ENCODE assay signal across 26 cellular contexts in genomic region chr17:81381632-81382577, GRCh38. TPM values are rescaled to one million over a fixed set of nuclear protein-coding genes. Genes with fewer than 3 reads are reported as not detected.
DNase-seq lines count a peak whose midpoint lies in the region; ATAC-seq and TF ChIP-seq lines count a peak whose summit lies in the region.
"Had no signal": no experiment of that assay in that cellular context is flagged by ENCODE, and none has a peak within 500 bp of the region (broad histone marks: within the 10 kb centered on the region; RNA-seq: fewer than 3 reads in every experiment).

No MANE protein-coding gene starts in this region.

- H2BK20ac ChIP-seq in IMR-90 (ENCODE audit: low read depth, low read length), result no peak overlapping the region

- H4K8ac ChIP-seq in IMR-90 (ENCODE audit: low read depth in 2 of 2, low read length in 2 of 2) (no peak overlapping the region), neuronal stem cell (ENCODE audit: low read depth, low read length) (peak overlapping the region; percentile 65)

- H3K56ac ChIP-seq in IMR-90 (ENCODE audit: extremely low read depth, insufficient read depth, low read length), result no peak overlapping the region

- no peak for TF ChIP-seq CTCF in IMR-90 (conservative IDR thresholded peaks at IDR 0.05; ENCODE audit: low read depth, low read length)
- no peak for TF ChIP-seq CTCF in WTC11 (IDR thresholded peaks at IDR 0.05)
- no peak for TF ChIP-seq CTCF in osteoblast (IDR thresholded peaks at IDR 0.05; ENCODE audit: extremely low read depth, low read depth, low read length)
- TF ChIP-seq CTCF in esophagus muscularis mucosa (IDR thresholded peaks at IDR 0.05), result no peak

- H3K23ac ChIP-seq in IMR-90 (ENCODE audit: low read depth, low read length), result no peak overlapping the region
- peak overlapping the region; percentile 80 for H3K23ac ChIP-seq in neuronal stem cell (ENCODE audit: low read depth, low read length, poor library complexity)

- H3K4me1 ChIP-seq in IMR-90 (ENCODE audit: control insufficient read depth, insufficient read depth, low read length) (peaks cover 2% of the 10 kb centered on the region; the same call in 1 of the 2 replicates), neuronal stem cell (ENCODE audit: control insufficient read depth in 2 of 2, insufficient read depth in 1 of 2, low read depth in 1 of 2, low read length in 2 of 2) (peaks cover 9 to 11% of the 10 kb centered on the region in 2 donors), osteoblast (ENCODE audit: insufficient read depth, low read length) (no peaks in the 10 kb centered on the region), esophagus muscularis mucosa (peaks cover 8 to 19% (median 17%) of the 10 kb centered on the region in 4 donors)

- H3K27ac ChIP-seq in IMR-90 (ENCODE audit: insufficient read depth, low read length), result no peak overlapping the region
- H3K27ac ChIP-seq in layer of hippocampus (ENCODE audit: low read depth, low read length), result peak overlapping the region; percentile 82
- no peak overlapping the region for H3K27ac ChIP-seq in neuronal stem cell (replicated peaks; ENCODE audit: low read length)
- no peak overlapping the region for H3K27ac ChIP-seq in osteoblast (ENCODE audit: low read depth, low read length)
- H3K27ac ChIP-seq in esophagus muscularis mucosa (replicated peaks in 1 of 4), result no peak overlapping the region
- H3K27ac ChIP-seq: C4-2B, gastrocnemius medialis, lower lobe of right lung had no signal

- no peak overlapping the region for H4K5ac ChIP-seq in IMR-90 (ENCODE audit: low read depth, low read length)

- TF ChIP-seq POLR2A in IMR-90 (IDR thresholded peaks at IDR 0.05; ENCODE audit: low read depth, low read length) (no peak), esophagus muscularis mucosa (IDR thresholded peaks at IDR 0.05; ENCODE audit: low read depth) (no peak)

- DNase-seq in IMR-90 (no peak), WTC11 (ENCODE audit: low spot score) (peak; percentile 13), neuronal stem cell (ENCODE audit: low spot score) (no peak), osteoblast (ENCODE audit: insufficient read length, low spot score, missing footprints) (no peak), Kasumi-1 (lab: John Stamatoyannopoulos, UW) (no peak), esophagus muscularis mucosa (ENCODE audit: extremely low spot score) (no peak)
- DNase-seq in activated T-cell treated with anti-CD3 and anti-CD28 coated beads, Interleukin-2, amount 50 U/mL, for 4 hours, result no peak
- DNase-seq: activated CD4-positive, alpha-beta memory T cell treated with anti-CD3 and anti-CD28 coated beads for 36 hours; activated CD4-positive, CD25-positive, alpha-beta regulatory T cell; activated gamma-delta T cell; activated naive CD8-positive, alpha-beta T cell treated with anti-CD3 and anti-CD28 coated beads, Interleukin-2, amount 50 U/mL, for 24 hours; gastrocnemius medialis; GOT3; lower lobe of right lung; NCI-H1048; NCI-H1930; NCI-H82; occipital lobe; retina; SHP77; stimulated activated CD4-positive, alpha-beta T cell treated with anti-CD3 and anti-CD28 coated beads, Interleukin-2, amount 100 ng/mL, for 48 hours; stimulated activated naive CD4-positive, alpha-beta T cell; SW 1271 had no signal

- H3K36me3 Mint-ChIP-seq in WTC11, result no peaks in the 10 kb centered on the region
- no peaks in the 10 kb centered on the region for H3K36me3 Mint-ChIP-seq in activated T-cell treated with anti-CD3 and anti-CD28 coated beads, Interleukin-2, amount 50 U/mL, for 4 hours (ENCODE audit: insufficient read depth)
- H3K36me3 Mint-ChIP-seq: activated CD4-positive, alpha-beta memory T cell treated with anti-CD3 and anti-CD28 coated beads for 36 hours had no signal

- TF ChIP-seq RAD21 in IMR-90 (IDR thresholded peaks at IDR 0.05; ENCODE audit: low read length), result no peak

- H3K14ac ChIP-seq in IMR-90 (replicated peaks; ENCODE audit: low read depth, low read length), result no peak overlapping the region
- H3K14ac ChIP-seq in neuronal stem cell (ENCODE audit: low read length), result peak overlapping the region; percentile 82

- in situ Hi-C loops in IMR-90 (cut with MboI; ENCODE audit: low sequenced_read_pairs), result no loop called here

- H3K79me2 ChIP-seq in osteoblast (ENCODE audit: insufficient read depth, low read length), result no peaks in the 10 kb centered on the region

- H3K36me3 ChIP-seq in IMR-90 (ENCODE audit: control insufficient read depth, insufficient read depth, low read length), result no peaks in the 10 kb centered on the region
- peaks cover 0 to 1% of the 10 kb centered on the region in 2 donors for H3K36me3 ChIP-seq in neuronal stem cell (replicated peaks in 1 of 2; ENCODE audit: control insufficient read depth in 2 of 2, insufficient read depth in 2 of 2, low read length in 2 of 2)
- no peaks in the 10 kb centered on the region for H3K36me3 ChIP-seq in osteoblast (ENCODE audit: insufficient read depth, low read length)
- no peaks in the 10 kb centered on the region for H3K36me3 ChIP-seq in esophagus muscularis mucosa
- H3K36me3 ChIP-seq: gastrocnemius medialis, lower lobe of right lung had no signal

- H3K9me3 ChIP-seq in IMR-90 (ENCODE audit: control insufficient read depth, insufficient read depth, low read length) (no peaks in the 10 kb centered on the region), neuronal stem cell (replicated peaks in 1 of 2; ENCODE audit: control insufficient read depth in 2 of 2, insufficient read depth in 1 of 2, low read depth in 1 of 2, low read length in 2 of 2) (no peaks in the 10 kb centered on the region), osteoblast (ENCODE audit: low read depth, low read length) (no peaks in the 10 kb centered on the region), esophagus muscularis mucosa (no peaks in the 10 kb centered on the region)
- H3K9me3 ChIP-seq: gastrocnemius medialis, lower lobe of right lung had no signal

- no peak overlapping the region for H2BK5ac ChIP-seq in IMR-90 (ENCODE audit: low read depth, low read length, poor library complexity, severe bottlenecking)
- H2BK5ac ChIP-seq in neuronal stem cell (ENCODE audit: low read length), result peak overlapping the region; percentile 75

- no peak overlapping the region for H2AFZ ChIP-seq in IMR-90 (replicated peaks; ENCODE audit: low read length, poor library complexity)
- H2AFZ ChIP-seq in neuronal stem cell (ENCODE audit: low read length), result no peak overlapping the region
- no peak overlapping the region for H2AFZ ChIP-seq in osteoblast (ENCODE audit: low read length)

- peaks cover 0 to 7% of the 10 kb centered on the region in 2 experiments; a peak in 1 of 4 replicates for H3K79me1 ChIP-seq in IMR-90 (ENCODE audit: low read depth in 1 of 2, low read length in 2 of 2)
- peaks cover 2% of the 10 kb centered on the region for H3K79me1 ChIP-seq in neuronal stem cell (ENCODE audit: low read depth, low read length)

- H3K18ac ChIP-seq in IMR-90 (ENCODE audit: low read depth, low read length) (no peak overlapping the region), neuronal stem cell (ENCODE audit: low read length) (peak overlapping the region; percentile 80)

- CTCF ChIA-PET in IMR-90 (lab: Yijun Ruan, JAX), result no interaction called here
- CTCF ChIA-PET in WTC11 (lab: Charles Lee), result interaction anchor here (1.4 kb wide), 1 partner anchor 103 kb away, joined by 5 read pairs; no protein-coding TSS in a partner anchor

- H3K9me1 ChIP-seq in IMR-90 (ENCODE audit: insufficient read depth, low read length), result 0 out of 2 replicates have a peak, but pooled peaks cover 4% of the 10 kb centered on the region

- peak overlapping the region; percentile 98 for H2BK12ac ChIP-seq in neuronal stem cell (ENCODE audit: low read length)

- 94% methylated on average over 16 of the region's 37 CpGs; no CpG with 5 or more reads in 1 of the 2 experiments for WGBS in IMR-90 (ENCODE audit: extremely low coverage in 2 of 2, insufficient read length in 1 of 2), 2 experiments
- WGBS in neuronal stem cell (ENCODE audit: extremely low coverage in 2 of 2, insufficient read length in 2 of 2, insufficient replicate concordance in 1 of 2), 2 donors, result no CpG with 5 or more reads among the region's 37 CpGs
- 90% methylated on average over 15 of the region's 37 CpGs for WGBS in esophagus muscularis mucosa

- no peak overlapping the region for H3K27ac Mint-ChIP-seq in WTC11
- H3K27ac Mint-ChIP-seq: activated CD4-positive, alpha-beta memory T cell treated with anti-CD3 and anti-CD28 coated beads for 36 hours; activated naive CD8-positive, alpha-beta T cell treated with anti-CD3 and anti-CD28 coated beads, Interleukin-2, amount 50 U/mL, for 24 hours had no signal

- dilution Hi-C loops in IMR-90 (cut with HindIII; ENCODE audit: low sequenced_read_pairs, unreplicated experiment), result no loop called here

- H3K27me3 Mint-ChIP-seq in WTC11 (ENCODE audit: low read depth), result peaks cover 39% of the 10 kb centered on the region
- peaks cover 30% of the 10 kb centered on the region for H3K27me3 Mint-ChIP-seq in activated T-cell treated with anti-CD3 and anti-CD28 coated beads, Interleukin-2, amount 50 U/mL, for 4 hours (ENCODE audit: low read depth)

- H4K20me1 ChIP-seq in IMR-90 (ENCODE audit: insufficient read depth, low read length) (no peaks in the 10 kb centered on the region; the same call in 1 of the 2 replicates), osteoblast (ENCODE audit: insufficient read depth, low read length) (no peaks in the 10 kb centered on the region)

- H4K91ac ChIP-seq in IMR-90 (ENCODE audit: insufficient read depth, low read depth, low read length), result no peak overlapping the region
- no peak overlapping the region for H4K91ac ChIP-seq in neuronal stem cell (ENCODE audit: low read depth, low read length, poor library complexity)

- no peak overlapping the region for H3K4me3 Mint-ChIP-seq in WTC11
- no peak overlapping the region for H3K4me3 Mint-ChIP-seq in activated T-cell treated with anti-CD3 and anti-CD28 coated beads, Interleukin-2, amount 50 U/mL, for 4 hours
- H3K4me3 Mint-ChIP-seq: activated CD4-positive, alpha-beta memory T cell treated with anti-CD3 and anti-CD28 coated beads for 36 hours; activated naive CD8-positive, alpha-beta T cell treated with anti-CD3 and anti-CD28 coated beads, Interleukin-2, amount 50 U/mL, for 24 hours had no signal

- ATAC-seq in IMR-90 (ENCODE audit: low read depth), result no peak
- ATAC-seq in WTC11, result no peak
- ATAC-seq in activated T-cell treated with anti-CD3 and anti-CD28 coated beads, Interleukin-2, amount 50 U/mL, for 4 hours, result no peak
- ATAC-seq: activated naive CD8-positive, alpha-beta T cell treated with anti-CD3 and anti-CD28 coated beads, Interleukin-2, amount 50 U/mL, for 24 hours; gastrocnemius medialis; GM12878; lower lobe of right lung had no signal

- no peak overlapping the region for H2BK15ac ChIP-seq in IMR-90 (ENCODE audit: low read depth, low read length)
- H2BK15ac ChIP-seq in neuronal stem cell (ENCODE audit: low read length), result peak overlapping the region; percentile 81

- H3K4me2 ChIP-seq in IMR-90 (ENCODE audit: low read depth, low read length) (no peak overlapping the region), neuronal stem cell (ENCODE audit: insufficient read depth, low read length, poor library complexity, severe bottlenecking) (no peak overlapping the region), osteoblast (ENCODE audit: insufficient read depth, low read length) (no peak overlapping the region)

- H3K9ac ChIP-seq in IMR-90 (ENCODE audit: low read depth, low read length) (no peak overlapping the region), neuronal stem cell (ENCODE audit: low read depth, low read length, poor library complexity) (peak overlapping the region; percentile 21)

- H3K4ac ChIP-seq in IMR-90 (ENCODE audit: low read depth, low read length) (no peak overlapping the region), neuronal stem cell (ENCODE audit: low read length) (peak overlapping the region; percentile 53)

- no TSS peak for BruUV-seq in IMR-90 (replicated peaks; lab: Mats Ljungman, UMichigan)

- H2AK9ac ChIP-seq in IMR-90 (replicated peaks; ENCODE audit: low read depth, low read length, poor library complexity), result peak overlapping the region; percentile 55

- intact Hi-C loops in IMR-90 (cut with micrococcal nuclease), result no loop called here
- intact Hi-C loops in esophagus muscularis mucosa (cut with DNase I), result no loop called here

- H3K4me1 Mint-ChIP-seq in WTC11, result no peaks in the 10 kb centered on the region
- no peaks in the 10 kb centered on the region for H3K4me1 Mint-ChIP-seq in activated T-cell treated with anti-CD3 and anti-CD28 coated beads, Interleukin-2, amount 50 U/mL, for 4 hours (ENCODE audit: low read depth)
- H3K4me1 Mint-ChIP-seq: activated naive CD8-positive, alpha-beta T cell treated with anti-CD3 and anti-CD28 coated beads, Interleukin-2, amount 50 U/mL, for 24 hours had no signal

- H3K27me3 ChIP-seq in IMR-90 (ENCODE audit: control insufficient read depth, insufficient read depth, low read length), result peaks cover 10% of the 10 kb centered on the region; the same call in 1 of the 2 replicates
- H3K27me3 ChIP-seq in layer of hippocampus (ENCODE audit: control insufficient read depth, insufficient read depth, low read length), result peaks cover 2% of the 10 kb centered on the region
- peaks cover 0 to 16% (median 0%) of the 10 kb centered on the region in 3 experiments for H3K27me3 ChIP-seq in neuronal stem cell (ENCODE audit: control insufficient read depth in 3 of 3, insufficient read depth in 3 of 3, low read depth in 1 of 3, low read length in 3 of 3)
- H3K27me3 ChIP-seq in osteoblast (ENCODE audit: insufficient read depth, low read length), result no peaks in the 10 kb centered on the region
- H3K27me3 ChIP-seq in esophagus muscularis mucosa, result peaks cover 0 to 7% (median 0%) of the 10 kb centered on the region in 4 donors
- H3K27me3 ChIP-seq: gastrocnemius medialis had no signal

- no peak overlapping the region for H2BK120ac ChIP-seq in IMR-90 (ENCODE audit: low read depth, low read length)
- H2BK120ac ChIP-seq in neuronal stem cell (ENCODE audit: low read depth, low read length), result no peak overlapping the region

- H3K9me3 Mint-ChIP-seq in WTC11, result no peaks in the 10 kb centered on the region
- no peaks in the 10 kb centered on the region for H3K9me3 Mint-ChIP-seq in activated T-cell treated with anti-CD3 and anti-CD28 coated beads, Interleukin-2, amount 50 U/mL, for 4 hours
- H3K9me3 Mint-ChIP-seq: activated CD4-positive, alpha-beta memory T cell treated with anti-CD3 and anti-CD28 coated beads for 36 hours; activated naive CD8-positive, alpha-beta T cell treated with anti-CD3 and anti-CD28 coated beads, Interleukin-2, amount 50 U/mL, for 24 hours had no signal

- POLR2A ChIA-PET in IMR-90 (lab: Charles Lee; ENCODE audit: unreplicated experiment) (no interaction called here), WTC11 (lab: Charles Lee) (no interaction called here)

- H2AK5ac ChIP-seq in IMR-90 (ENCODE audit: low read depth, low read length), result no peak overlapping the region
- H2AK5ac ChIP-seq in neuronal stem cell (ENCODE audit: low read depth, low read length), result peak overlapping the region; percentile 92

- H3K4me3 ChIP-seq in IMR-90 (ENCODE audit: insufficient read depth, low read depth, low read length), result no peak overlapping the region
- no peak overlapping the region for H3K4me3 ChIP-seq in neuronal stem cell (ENCODE audit: low read length in 2 of 2)
- H3K4me3 ChIP-seq in osteoblast (ENCODE audit: insufficient read depth, low read length), result no peak overlapping the region
- H3K4me3 ChIP-seq in esophagus muscularis mucosa, result no peak overlapping the region
- H3K4me3 ChIP-seq: gastrocnemius medialis, GM12878, lower lobe of right lung had no signal

- no peak for TF ChIP-seq EP300 in esophagus muscularis mucosa (IDR thresholded peaks at IDR 0.05)

RNA-seq across cellular contexts. Expression of gene BAHCC1, which starts 13.4 kb away (rescaled TPM):
- total RNA-seq in IMR-90 (2012; rRNA removed), result 0.36 and 0.83 TPM in 2 replicates
- 7.8 and 8.1 TPM in 2 replicates for polyA plus RNA-seq in IMR-90 (2012; rRNA removed)
- 4.4 and 5.5 TPM in 2 replicates for polyA plus RNA-seq in IMR-90 (2012; cell fraction: cytosol; rRNA removed)
- 24.1 and 56.3 TPM in 2 replicates for polyA plus RNA-seq in IMR-90 (2012; cell fraction: nucleus; rRNA removed; ENCODE audit: low replicate concordance)
- total RNA-seq in WTC11 (2021), result 17.1 to 29.8 TPM (median 21.5 TPM) in 3 replicates
- polyA plus RNA-seq in neuronal stem cell (2013, experiment 1 of 2), result 15.9 TPM
- 17.5 TPM for polyA plus RNA-seq in neuronal stem cell (2013, experiment 2 of 2)
- total RNA-seq in osteoblast, result 11.2 and 11.5 TPM in 2 replicates
- total RNA-seq in activated T-cell treated with anti-CD3 and anti-CD28 coated beads, Interleukin-2, amount 50 U/mL, for 4 hours, result under 1 TPM; 0.08 to 0.19 (median 0.08) TPM
- 10 to 100 TPM; 15.9 to 38.1 (median 21.1) TPM for total RNA-seq in esophagus muscularis mucosa
